Comparison of ENCODE assay signal across 14 cellular contexts in genomic region chr10:74047304-74047703, GRCh38. TPM values are rescaled to one million over a fixed set of nuclear protein-coding genes. Genes with fewer than 3 reads are reported as not detected.
DNase-seq lines count a peak whose midpoint lies in the region; ATAC-seq, FAIRE-seq and TF ChIP-seq lines count a peak whose summit lies in the region.
"Had no signal": no experiment of that assay in that cellular context is flagged by ENCODE, and none has a peak within 500 bp of the region (broad histone marks: within the 10 kb centered on the region; RNA-seq: fewer than 3 reads in every experiment).

No MANE protein-coding gene starts in this region.

- peaks cover 5 to 11% of the 10 kb centered on the region in 2 experiments; a peak in 3 of 4 replicates for H3K4me1 Mint-ChIP-seq in H9
- H3K4me1 Mint-ChIP-seq in astrocyte (ENCODE audit: low read depth, unreplicated experiment) = peaks cover 30% of the 10 kb centered on the region
- H3K4me1 Mint-ChIP-seq in mesothelial cell of epicardium = peaks cover 14% of the 10 kb centered on the region
- peaks cover 6% of the 10 kb centered on the region for H3K4me1 Mint-ChIP-seq in endothelial cell (ENCODE audit: unreplicated experiment)

- H2BK20ac ChIP-seq in H9 (ENCODE audit: low read depth, low read length, poor library complexity, severe bottlenecking) = no peak overlapping the region

- no peaks in the 10 kb centered on the region for H3K23me2 ChIP-seq in H9 (ENCODE audit: insufficient read length, low read depth, low read length, poor library complexity, severe bottlenecking)

- no peak overlapping the region for H2BK5ac ChIP-seq in H9 (ENCODE audit: insufficient read length, low read length)
- H2BK5ac ChIP-seq in trophoblast cell (ENCODE audit: low read depth, low read length, poor library complexity) = no peak overlapping the region

- H3K14ac ChIP-seq in H9 (ENCODE audit: insufficient read depth, low read length) (no peak overlapping the region), trophoblast cell (ENCODE audit: low read length) (no peak overlapping the region)

- H3K36me3 ChIP-seq in ACC112 (ENCODE audit: insufficient read depth, low read length) (peaks cover 21% of the 10 kb centered on the region), astrocyte (ENCODE audit: insufficient read depth, low read length) (peaks cover 46% of the 10 kb centered on the region), trophoblast cell (ENCODE audit: control insufficient read depth in 1 of 2, insufficient read depth in 2 of 2, low read length in 2 of 2) (peaks cover 13 to 14% of the 10 kb centered on the region in 2 experiments)

- H3K9ac ChIP-seq in H9 (ENCODE audit: extremely low read depth, insufficient read length, low read length) (no peak overlapping the region), astrocyte (ENCODE audit: low read length) (no peak overlapping the region), trophoblast cell (ENCODE audit: low read length) (no peak overlapping the region)

- H3K79me2 ChIP-seq in ACC112 (ENCODE audit: control insufficient read depth, insufficient read depth, low read length, unreplicated experiment) = peaks cover 56% of the 10 kb centered on the region
- H3K79me2 ChIP-seq in H9 (ENCODE audit: insufficient read depth, low read length) = peaks cover 13% of the 10 kb centered on the region; the same call in 1 of the 2 replicates
- H3K79me2 ChIP-seq in astrocyte (ENCODE audit: insufficient read depth, low read length) = peaks cover 99% of the 10 kb centered on the region
- H3K79me2 ChIP-seq in trophoblast cell (ENCODE audit: control insufficient read depth, insufficient read depth, low read length, poor library complexity) = peaks cover 2% of the 10 kb centered on the region

- H3K18ac ChIP-seq in H9 (ENCODE audit: insufficient read length, low read depth, low read length) (no peak overlapping the region), trophoblast cell (ENCODE audit: low read length) (no peak overlapping the region)

- no peak overlapping the region for H3T11ph ChIP-seq in H9 (ENCODE audit: low read length)

- H3K4ac ChIP-seq in H9 (ENCODE audit: low read depth, low read length) (no peak overlapping the region), trophoblast cell (ENCODE audit: low read depth, low read length) (no peak overlapping the region)

- no peak overlapping the region for H4K91ac ChIP-seq in H9 (ENCODE audit: insufficient read length, low read depth, low read length)
- H4K91ac ChIP-seq in trophoblast cell (ENCODE audit: low read depth, low read length) = no peak overlapping the region

- H3K56ac ChIP-seq in H9 (ENCODE audit: insufficient read length, low read depth, low read length) = no peak overlapping the region

- H3K79me1 ChIP-seq in H9 (ENCODE audit: insufficient read depth, low read depth, low read length, poor library complexity, severe bottlenecking) = no peaks in the 10 kb centered on the region
- H3K79me1 ChIP-seq in trophoblast cell (ENCODE audit: low read length) = no peaks in the 10 kb centered on the region

- H3K4me2 ChIP-seq in H9 (ENCODE audit: insufficient read depth, insufficient read length, low read length) (no peak overlapping the region), astrocyte (ENCODE audit: low read length) (peak overlapping the region; percentile 21), trophoblast cell (ENCODE audit: low read length) (no peak overlapping the region)

- H3K23ac ChIP-seq in H9 (ENCODE audit: insufficient read length, low read depth, low read length) = no peak overlapping the region
- no peak overlapping the region for H3K23ac ChIP-seq in trophoblast cell (ENCODE audit: low read length)

- DNase-seq in H9 = no peak
- peak; percentile 72 for DNase-seq in astrocyte (ENCODE audit: low read depth)
- no peak for DNase-seq in mesothelial cell of epicardium (ENCODE audit: low spot score in 2 of 2, unreplicated experiment in 2 of 2)
- no peak for DNase-seq in trophoblast cell
- no peak for DNase-seq in epidermal melanocyte (ENCODE audit: insufficient read length, low spot score)
- no peak for DNase-seq in endothelial cell (ENCODE audit: low spot score)
- DNase-seq: CD4-positive, alpha-beta memory T cell; hypothalamus; NCI-H187 treated with DMSO at 0.1 percent for 48 hours; nephron progenitor cell; SHP77 had no signal

- no peak overlapping the region for H4K8ac ChIP-seq in H9 (replicated peaks; ENCODE audit: insufficient read length, low read depth, low read length)
- H4K8ac ChIP-seq in trophoblast cell (ENCODE audit: low read depth, low read length) = no peak overlapping the region

- H4K5ac ChIP-seq in H9 (ENCODE audit: insufficient read length, low read depth, low read length) = no peak overlapping the region

- 0 out of 7 replicates have a peak overlapping the region, but pooled peaks of 2 of the 3 experiments have one; percentile 57 to 65 for H3K27ac Mint-ChIP-seq in H9
- peak overlapping the region; percentile 47 for H3K27ac Mint-ChIP-seq in astrocyte (ENCODE audit: unreplicated experiment)
- H3K27ac Mint-ChIP-seq in mesothelial cell of epicardium = peak overlapping the region; percentile 73
- no peak overlapping the region for H3K27ac Mint-ChIP-seq in endothelial cell (ENCODE audit: unreplicated experiment)
- H3K27ac Mint-ChIP-seq: nephron progenitor cell had no signal

- H2AFZ ChIP-seq in ACC112 (ENCODE audit: low read length, unreplicated experiment) = no peak overlapping the region
- H2AFZ ChIP-seq in H9 (ENCODE audit: low read length) = no peak overlapping the region
- no peak overlapping the region for H2AFZ ChIP-seq in astrocyte (ENCODE audit: low read depth, low read length)
- H2AFZ ChIP-seq in trophoblast cell (ENCODE audit: insufficient read depth, low read length, poor library complexity) = no peak overlapping the region

- H2BK12ac ChIP-seq in H9 (ENCODE audit: insufficient read length, low read depth, low read length) (no peak overlapping the region), trophoblast cell (ENCODE audit: low read length) (no peak overlapping the region)

- H4K20me1 ChIP-seq in H9 (ENCODE audit: control insufficient read depth, insufficient read depth, insufficient read length) (no peaks in the 10 kb centered on the region), astrocyte (ENCODE audit: insufficient read depth, low read length) (peaks cover 89% of the 10 kb centered on the region)

- H3K27me3 ChIP-seq in ACC112 (ENCODE audit: insufficient read depth, low read length) = no peaks in the 10 kb centered on the region
- no peaks in the 10 kb centered on the region for H3K27me3 ChIP-seq in H9 (ENCODE audit: insufficient read depth, low read length)
- no peaks in the 10 kb centered on the region for H3K27me3 ChIP-seq in astrocyte (ENCODE audit: insufficient read depth, low read length)
- no peaks in the 10 kb centered on the region for H3K27me3 ChIP-seq in trophoblast cell (ENCODE audit: insufficient read depth, low read length)

- peak; percentile 78 for FAIRE-seq in astrocyte (lab: Jason Lieb, UNC)
- FAIRE-seq: GM12892 had no signal

- H2AK5ac ChIP-seq in H9 (ENCODE audit: insufficient read length, low read length) (no peak overlapping the region), trophoblast cell (ENCODE audit: low read length) (no peak overlapping the region)

- H2BK120ac ChIP-seq in H9 (ENCODE audit: low read depth, low read length, poor library complexity, severe bottlenecking) = no peak overlapping the region
- H2BK120ac ChIP-seq in trophoblast cell (ENCODE audit: insufficient read depth, low read length, poor library complexity) = no peak overlapping the region

- H4K12ac ChIP-seq in trophoblast cell (ENCODE audit: low read depth, low read length) = no peak overlapping the region

- H2BK15ac ChIP-seq in H9 (ENCODE audit: low read depth, low read length) = no peak overlapping the region

- H3K27ac ChIP-seq in ACC112 (ENCODE audit: low read depth, low read length) (peak overlapping the region; percentile 84), H9 (ENCODE audit: insufficient read length, low read depth, low read length) (no peak overlapping the region), astrocyte (ENCODE audit: low read depth, low read length) (peak overlapping the region; percentile 52), trophoblast cell (ENCODE audit: low read depth, low read length) (no peak overlapping the region)

- H3K27me3 Mint-ChIP-seq in H9 (ENCODE audit: low read depth) (no peaks in the 10 kb centered on the region), astrocyte (ENCODE audit: low read depth, unreplicated experiment) (no peaks in the 10 kb centered on the region), mesothelial cell of epicardium (ENCODE audit: low read depth) (no peaks in the 10 kb centered on the region), endothelial cell (ENCODE audit: unreplicated experiment) (peaks cover 3% of the 10 kb centered on the region)
- H3K27me3 Mint-ChIP-seq: CD4-positive, alpha-beta memory T cell had no signal

- WGBS in H9 (ENCODE audit: extremely low coverage, insufficient read length, low lambda C conversion rate) = no CpG with 5 or more reads among the region's 2 CpGs
- no CpG with 5 or more reads among the region's 2 CpGs for WGBS in trophoblast cell (ENCODE audit: extremely low coverage, insufficient coverage, insufficient read length)

- no peak for TF ChIP-seq CTCF in H9 (conservative IDR thresholded peaks at IDR 0.05)
- TF ChIP-seq CTCF in astrocyte (IDR thresholded peaks at IDR 0.05; ENCODE audit: insufficient read depth, low read depth, low read length) = no peak
- TF ChIP-seq CTCF in mesothelial cell of epicardium (IDR thresholded peaks at IDR 0.05; ENCODE audit: unreplicated experiment) = no peak
- TF ChIP-seq CTCF in endothelial cell (IDR thresholded peaks at IDR 0.05; ENCODE audit: unreplicated experiment) = no peak

- H3K9me3 ChIP-seq in H9 (ENCODE audit: control insufficient read depth, low read depth, low read length) (no peaks in the 10 kb centered on the region), astrocyte (ENCODE audit: insufficient read depth, low read depth, low read length) (no peaks in the 10 kb centered on the region), trophoblast cell (ENCODE audit: insufficient read depth, low read depth, low read length) (no peaks in the 10 kb centered on the region)

- peak overlapping the region; percentile 13; the same call in 1 of the 2 replicates for H3K4me3 ChIP-seq in ACC112 (ENCODE audit: low read depth, low read length)
- H3K4me3 ChIP-seq in astrocyte (ENCODE audit: insufficient read depth, low read depth, low read length) = no peak overlapping the region
- no peak overlapping the region for H3K4me3 ChIP-seq in trophoblast cell (ENCODE audit: low read depth, low read length)

- peaks cover 17 to 38% (median 36%) of the 10 kb centered on the region in 3 experiments; a peak in 6 of 7 replicates for H3K36me3 Mint-ChIP-seq in H9 (ENCODE audit: insufficient read depth in 1 of 3, low read depth in 3 of 3)
- H3K36me3 Mint-ChIP-seq in astrocyte (ENCODE audit: low read depth, unreplicated experiment) = peaks cover 10% of the 10 kb centered on the region
- peaks cover 12% of the 10 kb centered on the region for H3K36me3 Mint-ChIP-seq in mesothelial cell of epicardium
- H3K36me3 Mint-ChIP-seq in endothelial cell (ENCODE audit: low read depth, unreplicated experiment) = no peaks in the 10 kb centered on the region

- no peak for ATAC-seq in HG03097 (IDR thresholded peaks at IDR 0.05; ENCODE audit: low FRiP score, unreplicated experiment)

- H3K4me1 ChIP-seq in ACC112 (ENCODE audit: control insufficient read depth, insufficient read depth, low read length, unreplicated experiment) (peaks cover 44% of the 10 kb centered on the region), H9 (ENCODE audit: insufficient read depth, low read length) (no peaks in the 10 kb centered on the region; the same call in 1 of the 2 replicates), astrocyte (ENCODE audit: insufficient read depth, low read length) (peaks cover 14% of the 10 kb centered on the region), trophoblast cell (ENCODE audit: control insufficient read depth in 1 of 2, insufficient read depth in 2 of 2, low read length in 2 of 2) (peaks cover 0 to 2% of the 10 kb centered on the region in 2 experiments)

- H3K4me3 Mint-ChIP-seq in H9 = no peak overlapping the region
- no peak overlapping the region for H3K4me3 Mint-ChIP-seq in astrocyte (ENCODE audit: unreplicated experiment)
- H3K4me3 Mint-ChIP-seq in mesothelial cell of epicardium = no peak overlapping the region
- H3K4me3 Mint-ChIP-seq in endothelial cell (ENCODE audit: unreplicated experiment) = no peak overlapping the region
- H3K4me3 Mint-ChIP-seq: CD4-positive, alpha-beta memory T cell; nephron progenitor cell had no signal

- H3K9me3 Mint-ChIP-seq in H9 (no peaks in the 10 kb centered on the region), astrocyte (ENCODE audit: unreplicated experiment) (no peaks in the 10 kb centered on the region), mesothelial cell of epicardium (no peaks in the 10 kb centered on the region), endothelial cell (ENCODE audit: unreplicated experiment) (no peaks in the 10 kb centered on the region)
- H3K9me3 Mint-ChIP-seq: CD4-positive, alpha-beta memory T cell; nephron progenitor cell had no signal

RNA-seq across cellular contexts. Expression of gene VCL, which starts 49.4 kb away (rescaled TPM):
- total RNA-seq in H9 (2021) (291 and 296 TPM in 2 replicates), astrocyte (469 and 474 TPM in 2 replicates), mesothelial cell of epicardium (129 to 132 TPM (median 131 TPM) in 3 replicates), endothelial cell (ENCODE audit: unreplicated experiment) (200 TPM)
- 100 and 103 TPM in 2 replicates for polyA plus RNA-seq in trophoblast cell (2013)

Comparison
In these comparisons a context has a peak if more than half of its experiments do, and no peak if none do; other contexts are left out.
1. H3K27ac ChIP-seq: peak in ACC112 (single experiment) and astrocyte (single experiment); none in H9 (single experiment) and trophoblast cell (single experiment).